In genomic region chr13:110319774-110320509, GRCh38 we compare ENCODE assay signal across 9 cellular contexts. TPM values are rescaled to one million over a fixed set of nuclear protein-coding genes. Genes with fewer than 3 reads are reported as not detected.
DNase-seq lines count a peak whose midpoint lies in the region; ATAC-seq and TF ChIP-seq lines count a peak whose summit lies in the region.
"Had no signal": no experiment of that assay in that cellular context is flagged by ENCODE, and none has a peak within 500 bp of the region (broad histone marks: within the 10 kb centered on the region; RNA-seq: fewer than 3 reads in every experiment).

No MANE protein-coding gene starts in this region.

- no peak overlapping the region for H3K27ac Mint-ChIP-seq in natural killer cell treated with Interleukin-12 subunit alpha and Interleukin-12 subunit beta and Interleukin-15 and Interleukin-18, amount 100 ng/mL, for 72 hours

- POLR2A ChIA-PET in HCT116 (lab: Charles Lee) = interaction anchor here (1.2 kb wide), 1 partner anchor 10 kb away, joined by 3 read pairs; no protein-coding TSS in a partner anchor

- peak overlapping the region; percentile 63 for H3K27ac ChIP-seq in HCT116 (ENCODE audit: low read depth, low read length)
- peak overlapping the region; percentile 83 for H3K27ac ChIP-seq in left ventricle myocardium inferior (replicated peaks)

- peaks cover 7% of the 10 kb centered on the region; the same call in 1 of the 2 replicates for H3K27me3 ChIP-seq in HCT116 (ENCODE audit: insufficient read depth, low read length)
- no peaks in the 10 kb centered on the region for H3K27me3 ChIP-seq in left ventricle myocardium inferior (ENCODE audit: low read depth)

- no peak for TF ChIP-seq RAD21 in HCT116 (IDR thresholded peaks at IDR 0.05; ENCODE audit: low read depth)

- no peak overlapping the region for H3K4me3 Mint-ChIP-seq in natural killer cell treated with Interleukin-12 subunit alpha and Interleukin-12 subunit beta and Interleukin-15 and Interleukin-18, amount 100 ng/mL, for 72 hours

- H3K36me3 Mint-ChIP-seq in natural killer cell treated with Interleukin-12 subunit alpha and Interleukin-12 subunit beta and Interleukin-15 and Interleukin-18, amount 100 ng/mL, for 72 hours = no peaks in the 10 kb centered on the region

- BruUV-seq in HCT116 (replicated peaks; lab: Mats Ljungman, UMichigan) = no TSS peak

- H3K36me3 ChIP-seq in HCT116 (ENCODE audit: control insufficient read depth in 1 of 2, insufficient read depth in 2 of 2, low read length in 2 of 2) (no peaks in the 10 kb centered on the region), left ventricle myocardium inferior (peaks cover 12% of the 10 kb centered on the region)

- H3K9me3 Mint-ChIP-seq in natural killer cell treated with Interleukin-12 subunit alpha and Interleukin-12 subunit beta and Interleukin-15 and Interleukin-18, amount 100 ng/mL, for 72 hours = no peaks in the 10 kb centered on the region

- no peak for TF ChIP-seq POLR2A in HCT116 (IDR thresholded peaks at IDR 0.05; ENCODE audit: borderline replicate concordance, extremely low read depth, insufficient read depth, insufficient read length)

- H3K79me2 ChIP-seq in HCT116 (ENCODE audit: insufficient read depth, low read length) = no peaks in the 10 kb centered on the region

- DNase-seq in HCT116 (ENCODE audit: low read depth, low spot score) (peak; percentile 70), T1000 (lab: John Stamatoyannopoulos, UW) (peak; percentile 68), left ventricle myocardium inferior (no peak), DMS 273 (lab: John Stamatoyannopoulos, UW; ENCODE audit: unreplicated experiment) (no peak)
- DNase-seq in stimulated activated CD4-positive, alpha-beta T cell treated with anti-CD3 and anti-CD28 coated beads, Interleukin-2, amount 100 ng/mL, for 4 hours (ENCODE audit: low read depth) = peak; percentile 11
- no peak for DNase-seq in natural killer cell treated with Interleukin-12 subunit alpha and Interleukin-12 subunit beta and Interleukin-15 and Interleukin-18, amount 100 ng/mL, for 72 hours (ENCODE audit: low spot score)
- DNase-seq: NCI-H1048 had no signal

- RAD21 ChIA-PET in HCT116 (lab: Charles Lee; ENCODE audit: low non-redundant PET in 1 of 2, low total read pairs in 2 of 2, uncharacterized antibody in 2 of 2, unreplicated experiment in 2 of 2) = interaction anchor here in 1 of 2 experiments (0.5 kb wide), 1 partner anchor 97 kb away, joined by 3 read pairs; no protein-coding TSS in a partner anchor

- no peaks in the 10 kb centered on the region for H3K9me2 ChIP-seq in HCT116 (ENCODE audit: insufficient read depth)

- no peaks in the 10 kb centered on the region for H3K9me3 ChIP-seq in HCT116 (ENCODE audit: control insufficient read depth in 1 of 2, insufficient read depth in 1 of 2, low read depth in 1 of 2, low read length in 2 of 2)
- no peaks in the 10 kb centered on the region for H3K9me3 ChIP-seq in left ventricle myocardium inferior (replicated peaks)

- CTCF ChIA-PET in HCT116 (lab: Charles Lee) = no interaction called here

- ATAC-seq in HCT116 (peak; percentile 85), GM21381 (IDR thresholded peaks at IDR 0.05; ENCODE audit: unreplicated experiment) (no peak), GM19463 (IDR thresholded peaks at IDR 0.05; ENCODE audit: unreplicated experiment) (no peak)
- ATAC-seq in natural killer cell treated with Interleukin-12 subunit alpha and Interleukin-12 subunit beta and Interleukin-15 and Interleukin-18, amount 100 ng/mL, for 72 hours = no peak

- H3K9ac ChIP-seq in HCT116 (ENCODE audit: low read length) = peak overlapping the region; percentile 1; the same call in 1 of the 2 replicates

- peaks cover 22% of the 10 kb centered on the region in 2 experiments for H3K4me1 ChIP-seq in HCT116 (ENCODE audit: control insufficient read depth in 1 of 2, insufficient read depth in 2 of 2, low read length in 2 of 2)
- H3K4me1 ChIP-seq in left ventricle myocardium inferior = peaks cover 100% of the 10 kb centered on the region

- H2AFZ ChIP-seq in HCT116 (ENCODE audit: low read depth, low read length, poor library complexity, severe bottlenecking) = peak overlapping the region; percentile 58

- H3K4me2 ChIP-seq in HCT116 (ENCODE audit: low read length) = peak overlapping the region; percentile 65

- TF ChIP-seq CTCF in HCT116 (IDR thresholded peaks at IDR 0.05 in 2 of 3, conservative IDR thresholded peaks at IDR 0.05 in 1 of 3; ENCODE audit: borderline replicate concordance in 1 of 3, insufficient read depth in 1 of 3, low read depth in 2 of 3, low read length in 2 of 3) (no peak), left ventricle myocardium inferior (IDR thresholded peaks at IDR 0.05; ENCODE audit: borderline replicate concordance) (no peak)

- no peaks in the 10 kb centered on the region for H3K4me1 Mint-ChIP-seq in natural killer cell treated with Interleukin-12 subunit alpha and Interleukin-12 subunit beta and Interleukin-15 and Interleukin-18, amount 100 ng/mL, for 72 hours (ENCODE audit: low read depth in 2 of 2)

- intact Hi-C loops in HCT116 (cut with micrococcal nuclease) = no loop called here
- intact Hi-C loops in left ventricle myocardium inferior (cut with micrococcal nuclease) = no loop called here

- peaks cover 21% of the 10 kb centered on the region in 2 donors for H3K27me3 Mint-ChIP-seq in natural killer cell treated with Interleukin-12 subunit alpha and Interleukin-12 subunit beta and Interleukin-15 and Interleukin-18, amount 100 ng/mL, for 72 hours

- H4K20me1 ChIP-seq in HCT116 (ENCODE audit: insufficient read depth) = no peaks in the 10 kb centered on the region

- peak overlapping the region; percentile 12 to 38; a peak in 3 of 4 replicates for H3K4me3 ChIP-seq in HCT116 (replicated peaks in 1 of 2; ENCODE audit: low read depth in 1 of 2, low read length in 2 of 2)
- H3K4me3 ChIP-seq in left ventricle myocardium inferior = peak overlapping the region; percentile 15

TF ChIP-seq in HCT116, 20 proteins besides CTCF, POLR2A, EP300 and RAD21:
- TF ChIP-seq SP1 (IDR thresholded peaks at IDR 0.05; ENCODE audit: low read depth) = peak; percentile 42
- peak; percentile 52 for TF ChIP-seq SIN3A (IDR thresholded peaks at IDR 0.05; ENCODE audit: low read depth)
- peak; percentile 44; the same call in 1 of the 2 replicates for TF ChIP-seq MAX (IDR thresholded peaks at IDR 0.05)
- TF ChIP-seq ELF1 (IDR thresholded peaks at IDR 0.05; ENCODE audit: borderline replicate concordance, low read depth) = no peak; the same call in 1 of the 2 replicates
- peak; percentile 46 for TF ChIP-seq CEBPB (IDR thresholded peaks at IDR 0.05; ENCODE audit: low read depth)
- peak; percentile 66 for TF ChIP-seq FOSL1 (IDR thresholded peaks at IDR 0.05; ENCODE audit: low read depth)
- TF ChIP-seq JUND (IDR thresholded peaks at IDR 0.05) = peak; percentile 53
- TF ChIP-seq SRF (IDR thresholded peaks at IDR 0.05; ENCODE audit: low read depth) = no peak
- peak; percentile 34 for TF ChIP-seq TCF7L2 (IDR thresholded peaks at IDR 0.05; ENCODE audit: borderline replicate concordance, extremely low read depth, insufficient read depth, insufficient read length)
- TF ChIP-seq CBX3 (IDR thresholded peaks at IDR 0.05; ENCODE audit: low read depth) = peak; percentile 61; the same call in 1 of the 2 replicates
- TF ChIP-seq REST (IDR thresholded peaks at IDR 0.05; ENCODE audit: low read depth) = no peak; the same call in 1 of the 2 replicates

RNA-seq across cellular contexts. Expression of gene COL4A2, which starts 12.9 kb away (rescaled TPM):
- total RNA-seq in HCT116 (2021; ENCODE audit: unreplicated experiment) = 1.6 TPM
- 0.12 TPM in 1 of 2 replicates, not detected in the other for polyA plus RNA-seq in HCT116 (2012)
- 117 TPM for total RNA-seq in left ventricle myocardium inferior
- total RNA-seq in natural killer cell treated with Interleukin-12 subunit alpha and Interleukin-12 subunit beta and Interleukin-15 and Interleukin-18, amount 100 ng/mL, for 72 hours = not detected

RNA-seq across cellular contexts. Expression of gene COL4A1, which starts 13.0 kb away (rescaled TPM):
- 0.57 TPM for total RNA-seq in HCT116 (2021; ENCODE audit: unreplicated experiment)
- polyA plus RNA-seq in HCT116 (2012) = 0.04 TPM in 1 of 2 replicates, not detected in the other
- 120 TPM for total RNA-seq in left ventricle myocardium inferior
- total RNA-seq in natural killer cell treated with Interleukin-12 subunit alpha and Interleukin-12 subunit beta and Interleukin-15 and Interleukin-18, amount 100 ng/mL, for 72 hours = not detected

Comparison
In these comparisons a context has a peak if more than half of its experiments do, and no peak if none do; other contexts are left out.
1. DNase-seq: peak in HCT116 (single experiment), T1000 (single experiment) and stimulated activated CD4-positive, alpha-beta T cell treated with anti-CD3 and anti-CD28 coated beads, Interleukin-2, amount 100 ng/mL, for 4 hours (single experiment); none in left ventricle myocardium inferior (single experiment), DMS 273 (single experiment) and natural killer cell treated with Interleukin-12 subunit alpha and Interleukin-12 subunit beta and Interleukin-15 and Interleukin-18, amount 100 ng/mL, for 72 hours (single experiment).
2. RNA of gene COL4A2, which starts 12.9 kb away (total RNA-seq): 117 TPM in left ventricle myocardium inferior (single experiment); 1.6 TPM in HCT116 (single experiment) and not detected in natural killer cell treated with Interleukin-12 subunit alpha and Interleukin-12 subunit beta and Interleukin-15 and Interleukin-18, amount 100 ng/mL, for 72 hours; every median in the first group is over 10 times any median in the second.
3. RNA of gene COL4A1, which starts 13.0 kb away (total RNA-seq): 120 TPM in left ventricle myocardium inferior (single experiment); 0.57 TPM in HCT116 (single experiment) and not detected in natural killer cell treated with Interleukin-12 subunit alpha and Interleukin-12 subunit beta and Interleukin-15 and Interleukin-18, amount 100 ng/mL, for 72 hours; every median in the first group is over 10 times any median in the second.